ENCODE assay signal across 13 cellular contexts in genomic region chr20:6829510-6830116, GRCh38.
DNase-seq lines count a peak whose midpoint lies in the region; ATAC-seq and TF ChIP-seq lines count a peak whose summit lies in the region.
"Had no signal": no experiment of that assay in that cellular context is flagged by ENCODE, and none has a peak within 500 bp of the region (broad histone marks: within the 10 kb centered on the region; RNA-seq: fewer than 3 reads in every experiment).

No MANE protein-coding gene starts in this region.

- H3K9ac ChIP-seq in OCI-LY1 (ENCODE audit: low read length): no peak overlapping the region
- no peak overlapping the region for H3K9ac ChIP-seq in fibroblast of lung (ENCODE audit: insufficient read depth, low read length)

- TF ChIP-seq POLR2A in erythroblast (IDR thresholded peaks at IDR 0.05; ENCODE audit: low read length): no peak

- H3K36me3 Mint-ChIP-seq in natural killer cell treated with Interleukin-12 subunit alpha and Interleukin-12 subunit beta and Interleukin-15 and Interleukin-18, amount 100 ng/mL, for 72 hours: no peaks in the 10 kb centered on the region
- H3K36me3 Mint-ChIP-seq: T-cell had no signal

- no peaks in the 10 kb centered on the region for H3K9me3 Mint-ChIP-seq in natural killer cell treated with Interleukin-12 subunit alpha and Interleukin-12 subunit beta and Interleukin-15 and Interleukin-18, amount 100 ng/mL, for 72 hours
- H3K9me3 Mint-ChIP-seq: activated naive CD4-positive, alpha-beta T cell treated with anti-CD3 and anti-CD28 coated beads for 36 hours had no signal

- H3K36me3 ChIP-seq in OCI-LY1 (ENCODE audit: insufficient read depth, low read length): no peaks in the 10 kb centered on the region
- H3K36me3 ChIP-seq in fibroblast of lung (ENCODE audit: control insufficient read depth, insufficient read depth, low read length): no peaks in the 10 kb centered on the region
- H3K36me3 ChIP-seq: tibial nerve had no signal

- H3K27me3 Mint-ChIP-seq in natural killer cell treated with Interleukin-12 subunit alpha and Interleukin-12 subunit beta and Interleukin-15 and Interleukin-18, amount 100 ng/mL, for 72 hours: no peaks in the 10 kb centered on the region
- H3K27me3 Mint-ChIP-seq: T-cell had no signal

- no peak overlapping the region for H3K27ac ChIP-seq in OCI-LY1 (ENCODE audit: low read depth, low read length, poor library complexity, severe bottlenecking)
- H3K27ac ChIP-seq in fibroblast of lung (ENCODE audit: insufficient read depth, low read length): no peak overlapping the region
- H3K27ac ChIP-seq: tibial nerve had no signal

- H3K9me3 ChIP-seq in OCI-LY1 (ENCODE audit: low read length): no peaks in the 10 kb centered on the region
- H3K9me3 ChIP-seq in fibroblast of lung (ENCODE audit: control insufficient read depth, insufficient read depth, low read depth, low read length): no peaks in the 10 kb centered on the region
- H3K9me3 ChIP-seq: tibial nerve had no signal

- H3K4me1 ChIP-seq in OCI-LY1 (ENCODE audit: insufficient read depth, low read length, severe bottlenecking): no peaks in the 10 kb centered on the region
- H3K4me1 ChIP-seq in fibroblast of lung (ENCODE audit: control insufficient read depth, extremely low read depth, insufficient read depth, low read length): no peaks in the 10 kb centered on the region
- H3K4me1 ChIP-seq: tibial nerve had no signal

- DNase-seq in AG09319 (ENCODE audit: extremely low read depth, low read depth): no peak
- peak; percentile 2 to 5 for DNase-seq in fibroblast of lung (ENCODE audit: low read depth in 2 of 2)
- no peak for DNase-seq in mesenteric fat pad (ENCODE audit: low spot score)
- no peak for DNase-seq in erythroblast (lab: John Stamatoyannopoulos, UW)
- no peak for DNase-seq in GM10266 (ENCODE audit: extremely low spot score)
- DNase-seq in natural killer cell treated with Interleukin-12 subunit alpha and Interleukin-12 subunit beta and Interleukin-15 and Interleukin-18, amount 100 ng/mL, for 72 hours (ENCODE audit: low spot score): no peak
- DNase-seq: cortex of kidney, NCI-H446 treated with DMSO at 0.1 percent for 48 hours had no signal

- H2AFZ ChIP-seq in OCI-LY1 (ENCODE audit: low read length): no peak overlapping the region
- no peak overlapping the region for H2AFZ ChIP-seq in fibroblast of lung (ENCODE audit: low read length)

- H3K4me3 Mint-ChIP-seq in natural killer cell treated with Interleukin-12 subunit alpha and Interleukin-12 subunit beta and Interleukin-15 and Interleukin-18, amount 100 ng/mL, for 72 hours: no peak overlapping the region
- H3K4me3 Mint-ChIP-seq: activated naive CD4-positive, alpha-beta T cell treated with anti-CD3 and anti-CD28 coated beads for 36 hours; T-cell had no signal

- no peaks in the 10 kb centered on the region for H3K79me2 ChIP-seq in OCI-LY1 (ENCODE audit: insufficient read depth, low read length)
- no peaks in the 10 kb centered on the region for H3K79me2 ChIP-seq in fibroblast of lung (ENCODE audit: control insufficient read depth, insufficient read depth, low read length)

- H3K4me1 Mint-ChIP-seq in natural killer cell treated with Interleukin-12 subunit alpha and Interleukin-12 subunit beta and Interleukin-15 and Interleukin-18, amount 100 ng/mL, for 72 hours (ENCODE audit: low read depth in 2 of 2): no peaks in the 10 kb centered on the region
- H3K4me1 Mint-ChIP-seq: T-cell had no signal

- H3K27me3 ChIP-seq in OCI-LY1 (ENCODE audit: insufficient read depth, low read length): no peaks in the 10 kb centered on the region
- H3K27me3 ChIP-seq in fibroblast of lung (ENCODE audit: control insufficient read depth, insufficient read depth, low read length): no peaks in the 10 kb centered on the region
- H3K27me3 ChIP-seq: tibial nerve had no signal

- H3K4me3 ChIP-seq in GM12875 (ENCODE audit: low read depth, low read length): no peak overlapping the region
- no peak overlapping the region for H3K4me3 ChIP-seq in OCI-LY1 (ENCODE audit: low read depth, low read length, poor library complexity, severe bottlenecking)
- H3K4me3 ChIP-seq in fibroblast of lung (replicated peaks in 1 of 4; ENCODE audit: control extremely low read depth in 1 of 4, insufficient read depth in 1 of 4, low read depth in 3 of 4, low read length in 4 of 4): no peak overlapping the region
- H3K4me3 ChIP-seq: tibial nerve had no signal

- H3F3A ChIP-seq in OCI-LY1 (ENCODE audit: insufficient read depth, low read length): no peaks in the 10 kb centered on the region

- no peak overlapping the region for H3K27ac Mint-ChIP-seq in natural killer cell treated with Interleukin-12 subunit alpha and Interleukin-12 subunit beta and Interleukin-15 and Interleukin-18, amount 100 ng/mL, for 72 hours
- H3K27ac Mint-ChIP-seq: activated naive CD4-positive, alpha-beta T cell treated with anti-CD3 and anti-CD28 coated beads for 36 hours; T-cell had no signal

- H3K4me2 ChIP-seq in OCI-LY1 (ENCODE audit: low read length) (no peak overlapping the region), fibroblast of lung (ENCODE audit: extremely low read depth, insufficient read depth, low read length) (no peak overlapping the region)

- no peak for ATAC-seq in natural killer cell treated with Interleukin-12 subunit alpha and Interleukin-12 subunit beta and Interleukin-15 and Interleukin-18, amount 100 ng/mL, for 72 hours
- ATAC-seq: T-cell had no signal

- H3K9me2 ChIP-seq in OCI-LY1 (ENCODE audit: low read depth, low read length): no peaks in the 10 kb centered on the region

- H4K20me1 ChIP-seq in OCI-LY1 (ENCODE audit: insufficient read depth, low read length): no peaks in the 10 kb centered on the region
- H4K20me1 ChIP-seq in fibroblast of lung (ENCODE audit: control insufficient read depth, extremely low read depth, insufficient read depth, low read length): no peaks in the 10 kb centered on the region

- TF ChIP-seq CTCF in AG09319 (IDR thresholded peaks at IDR 0.05; ENCODE audit: low read depth, low read length) (peak; percentile 24), GM12875 (IDR thresholded peaks at IDR 0.05; ENCODE audit: borderline replicate concordance, insufficient read depth, low read depth, low read length) (0 out of 2 replicates have a peak, but pooled peaks have one; percentile 7), OCI-LY1 (IDR thresholded peaks at IDR 0.05; ENCODE audit: low read length) (peak; percentile 21; the same call in 1 of the 2 replicates), fibroblast of lung (conservative IDR thresholded peaks at IDR 0.05 in 1 of 2, IDR thresholded peaks at IDR 0.05 in 1 of 2; ENCODE audit: low read depth in 1 of 2, low read length in 2 of 2) (peak; percentile 10 to 38), GM10266 (IDR thresholded peaks at IDR 0.05; ENCODE audit: control insufficient read depth, insufficient read depth, low read depth, missing control alignments) (no peak)

Comparison
In these comparisons a context has a peak if more than half of its experiments do, and no peak if none do; other contexts are left out.
1. DNase-seq: peak in fibroblast of lung (2 of 2); none in AG09319 (single experiment), mesenteric fat pad (single experiment), erythroblast (0 of 2), GM10266 (single experiment) and natural killer cell treated with Interleukin-12 subunit alpha and Interleukin-12 subunit beta and Interleukin-15 and Interleukin-18, amount 100 ng/mL, for 72 hours (single experiment).